Comparison of ENCODE assay signal across 37 cellular contexts in the genomic region with DNA sequence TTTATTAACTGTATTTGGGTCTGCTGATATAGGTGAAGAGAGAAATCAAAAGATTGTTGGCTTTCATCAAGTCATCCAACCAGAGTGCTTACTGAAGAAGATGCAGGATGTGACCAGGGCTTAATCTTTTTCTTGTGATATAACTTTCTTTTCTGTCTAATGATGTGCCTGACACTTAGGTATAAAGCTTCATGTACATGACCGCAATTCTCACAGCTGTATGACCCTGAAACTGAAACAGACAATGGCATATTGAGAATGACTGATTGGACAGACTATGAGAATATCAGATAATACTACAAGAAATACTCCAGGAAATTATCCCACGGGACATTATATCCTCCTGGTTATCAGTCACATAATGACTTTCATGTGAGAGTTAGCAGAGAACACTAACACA.
"Had no signal": no experiment of that assay in that cellular context is flagged by ENCODE, and none has a peak within 500 bp of the region (broad histone marks: within the 10 kb centered on the region; RNA-seq: fewer than 3 reads in every experiment).

No MANE protein-coding gene starts in this region.

- H3K27me3 ChIP-seq: ascending aorta, body of pancreas, brain microvascular endothelial cell, breast epithelium had no signal

- H3K9me3 ChIP-seq: body of pancreas, breast epithelium had no signal

- DNase-seq: activated B cell treated with CpG ODN at 0.5 μM for 24 hours; activated CD4-positive, alpha-beta memory T cell treated with anti-CD3 and anti-CD28 coated beads for 36 hours; activated CD4-positive, alpha-beta T cell treated with anti-CD3 and anti-CD28 coated beads for 4 hours; activated CD4-positive, alpha-beta T cell treated with anti-CD3 and anti-CD28 coated beads, Interleukin-2, amount 10 ng/mL, durations not matched to agents 24 days and 14 days; activated CD4-positive, alpha-beta T cell treated with anti-CD3 and anti-CD28 coated beads, Interleukin-2, amount 50 U/mL, for 1 hour; activated CD4-positive, alpha-beta T cell treated with anti-CD3 and anti-CD28 coated beads, Interleukin-2, amount 50 U/mL, for 4 hours; activated CD4-positive, CD25-positive, alpha-beta regulatory T cell treated with anti-CD3 and anti-CD28 coated beads, Interleukin-2, amount 50 U/mL, for 72 hours; activated CD8-positive, alpha-beta memory T cell treated with anti-CD3 and anti-CD28 coated beads, Interleukin-2, amount 50 U/mL, for 4 hours; activated CD8-positive, alpha-beta T cell treated with anti-CD3 and anti-CD28 coated beads for 36 hours; activated effector memory CD4-positive, alpha-beta T cell treated with anti-CD3 and anti-CD28 coated beads, Interleukin-2, amount 50 U/mL, for 16 hours; activated gamma-delta T cell treated with Interleukin-2 at 50 U/mL for 16 hours; activated naive CD4-positive, alpha-beta T cell; activated naive CD4-positive, alpha-beta T cell treated with anti-CD3 and anti-CD28 coated beads, Interleukin-2, amount 10 ng/mL, durations not matched to agents 7 days and 5 days; activated naive CD8-positive, alpha-beta T cell treated with anti-CD3 and anti-CD28 coated beads, Interleukin-2, amount 10 ng/mL, durations not matched to agents 7 days and 5 days; activated naive CD8-positive, alpha-beta T cell treated with anti-CD3 and anti-CD28 coated beads, Interleukin-2, amount 50 U/mL, for 24 hours; activated T-cell treated with anti-CD3 and anti-CD28 coated beads for 4 hours; activated T-cell treated with anti-CD3 and anti-CD28 coated beads, Interleukin-2, amount 50 U/mL, for 1 hour; activated T-cell treated with anti-CD3 and anti-CD28 coated beads, Interleukin-2, amount 50 U/mL, for 4 hours; activated T-cell treated with anti-CD3 and anti-CD28 coated beads, Interleukin-2, amount 50 U/mL, for 72 hours; amygdala; anterior cingulate cortex; body of pancreas; brain microvascular endothelial cell; central memory CD4-positive, alpha-beta T cell; T-helper 2 cell; T-helper 9 cell had no signal

- H3K9me3 Mint-ChIP-seq: activated B cell treated with CpG ODN at 0.5 μM for 24 hours; activated CD4-positive, alpha-beta memory T cell treated with anti-CD3 and anti-CD28 coated beads for 36 hours; activated CD4-positive, alpha-beta T cell treated with anti-CD3 and anti-CD28 coated beads, Interleukin-2, amount 10 ng/mL, durations not matched to agents 24 days and 14 days; activated CD8-positive, alpha-beta T cell treated with anti-CD3 and anti-CD28 coated beads for 36 hours; activated naive CD4-positive, alpha-beta T cell treated with anti-CD3 and anti-CD28 coated beads, Interleukin-2, amount 10 ng/mL, durations not matched to agents 7 days and 5 days; activated naive CD4-positive, alpha-beta T cell treated with anti-CD3 and anti-CD28 coated beads, Interleukin-2, amount 50 U/mL, for 24 hours; activated naive CD8-positive, alpha-beta T cell treated with anti-CD3 and anti-CD28 coated beads, Interleukin-2, amount 10 ng/mL, durations not matched to agents 7 days and 5 days; activated naive CD8-positive, alpha-beta T cell treated with anti-CD3 and anti-CD28 coated beads, Interleukin-2, amount 50 U/mL, for 24 hours; activated T-cell treated with anti-CD3 and anti-CD28 coated beads, Interleukin-2, amount 50 U/mL, for 4 hours; activated T-cell treated with anti-CD3 and anti-CD28 coated beads, Interleukin-2, amount 50 U/mL, for 72 hours; activated T-helper 1 cell treated with anti-CD3 and anti-CD28 coated beads, Interleukin-12 subunit alpha, Interleukin-12 subunit beta, Interleukin-2, Interleukin-4 antibody, amounts not matched to agents 30 ng/mL and 10 ng/mL and 1 ng/mL, durations not matched to agents 14 hours and 24 hours and 36 hours; activated T-helper 17 cell treated with anti-CD3 and anti-CD28 coated beads, Interleukin-2, amount 50 U/mL, for 72 hours; T-helper 1 cell treated with Interleukin-12 subunit alpha and Interleukin-12 subunit beta and Interleukin-4 antibody, amounts not matched to agents 30 μg/mL and 1 μg/mL, for 36 hours; T-helper 2 cell treated with Interferon-gamma antibody and Interleukin-4, amounts not matched to agents 5 μg/mL and 100 μg/mL, for 36 hours had no signal

- H3K4me3 Mint-ChIP-seq: activated B cell treated with CpG ODN at 0.5 μM for 24 hours; activated CD4-positive, alpha-beta memory T cell treated with anti-CD3 and anti-CD28 coated beads for 36 hours; activated CD4-positive, alpha-beta T cell treated with anti-CD3 and anti-CD28 coated beads, Interleukin-2, amount 10 ng/mL, durations not matched to agents 24 days and 14 days; activated CD8-positive, alpha-beta T cell treated with anti-CD3 and anti-CD28 coated beads for 36 hours; activated naive CD4-positive, alpha-beta T cell treated with anti-CD3 and anti-CD28 coated beads, Interleukin-2, amount 10 ng/mL, durations not matched to agents 7 days and 5 days; activated naive CD4-positive, alpha-beta T cell treated with anti-CD3 and anti-CD28 coated beads, Interleukin-2, amount 50 U/mL, for 24 hours; activated naive CD8-positive, alpha-beta T cell; activated naive CD8-positive, alpha-beta T cell treated with anti-CD3 and anti-CD28 coated beads, Interleukin-2, amount 10 ng/mL, durations not matched to agents 7 days and 5 days; activated naive CD8-positive, alpha-beta T cell treated with anti-CD3 and anti-CD28 coated beads, Interleukin-2, amount 50 U/mL, for 24 hours; activated T-cell treated with anti-CD3 and anti-CD28 coated beads, Interleukin-2, amount 50 U/mL, for 4 hours; activated T-cell treated with anti-CD3 and anti-CD28 coated beads, Interleukin-2, amount 50 U/mL, for 72 hours; activated T-helper 1 cell treated with anti-CD3 and anti-CD28 coated beads, Interleukin-12 subunit alpha, Interleukin-12 subunit beta, Interleukin-2, Interleukin-4 antibody, amounts not matched to agents 30 ng/mL and 10 ng/mL and 1 ng/mL, durations not matched to agents 14 hours and 24 hours and 36 hours; activated T-helper 17 cell treated with anti-CD3 and anti-CD28 coated beads, Interleukin-2, amount 50 U/mL, for 72 hours; T-helper 1 cell treated with Interleukin-12 subunit alpha and Interleukin-12 subunit beta and Interleukin-4 antibody, amounts not matched to agents 30 μg/mL and 1 μg/mL, for 36 hours; T-helper 2 cell treated with Interferon-gamma antibody and Interleukin-4, amounts not matched to agents 5 μg/mL and 100 μg/mL, for 36 hours had no signal

- H3K4me1 Mint-ChIP-seq: activated B cell treated with CpG ODN at 0.5 μM for 24 hours; activated CD4-positive, alpha-beta T cell treated with anti-CD3 and anti-CD28 coated beads, Interleukin-2, amount 10 ng/mL, durations not matched to agents 24 days and 14 days; activated naive CD4-positive, alpha-beta T cell treated with anti-CD3 and anti-CD28 coated beads, Interleukin-2, amount 10 ng/mL, durations not matched to agents 7 days and 5 days; activated naive CD4-positive, alpha-beta T cell treated with anti-CD3 and anti-CD28 coated beads, Interleukin-2, amount 50 U/mL, for 24 hours; activated naive CD8-positive, alpha-beta T cell treated with anti-CD3 and anti-CD28 coated beads, Interleukin-2, amount 10 ng/mL, durations not matched to agents 7 days and 5 days; activated naive CD8-positive, alpha-beta T cell treated with anti-CD3 and anti-CD28 coated beads, Interleukin-2, amount 50 U/mL, for 24 hours; activated T-helper 17 cell treated with anti-CD3 and anti-CD28 coated beads, Interleukin-2, amount 50 U/mL, for 72 hours had no signal

- H3K27me3 Mint-ChIP-seq: activated B cell treated with CpG ODN at 0.5 μM for 24 hours; activated CD4-positive, alpha-beta memory T cell treated with anti-CD3 and anti-CD28 coated beads for 36 hours; activated CD4-positive, alpha-beta T cell treated with anti-CD3 and anti-CD28 coated beads, Interleukin-2, amount 10 ng/mL, durations not matched to agents 24 days and 14 days; activated CD8-positive, alpha-beta T cell treated with anti-CD3 and anti-CD28 coated beads for 36 hours; activated naive CD4-positive, alpha-beta T cell treated with anti-CD3 and anti-CD28 coated beads, Interleukin-2, amount 10 ng/mL, durations not matched to agents 7 days and 5 days; activated naive CD4-positive, alpha-beta T cell treated with anti-CD3 and anti-CD28 coated beads, Interleukin-2, amount 50 U/mL, for 24 hours; activated naive CD8-positive, alpha-beta T cell; activated naive CD8-positive, alpha-beta T cell treated with anti-CD3 and anti-CD28 coated beads, Interleukin-2, amount 10 ng/mL, durations not matched to agents 7 days and 5 days; activated T-helper 17 cell treated with anti-CD3 and anti-CD28 coated beads, Interleukin-2, amount 50 U/mL, for 72 hours had no signal

- ATAC-seq: activated CD8-positive, alpha-beta T cell treated with anti-CD3 and anti-CD28 coated beads for 36 hours; activated naive CD8-positive, alpha-beta T cell treated with anti-CD3 and anti-CD28 coated beads, Interleukin-2, amount 50 U/mL, for 24 hours; activated T-cell treated with anti-CD3 and anti-CD28 coated beads, Interleukin-2, amount 50 U/mL, for 4 hours; activated T-cell treated with anti-CD3 and anti-CD28 coated beads, Interleukin-2, amount 50 U/mL, for 72 hours; activated T-helper 17 cell treated with anti-CD3 and anti-CD28 coated beads, Interleukin-2, amount 50 U/mL, for 72 hours; body of pancreas had no signal

- H3K36me3 ChIP-seq: ascending aorta, brain microvascular endothelial cell, breast epithelium had no signal

- H3K36me3 Mint-ChIP-seq: activated CD4-positive, alpha-beta memory T cell treated with anti-CD3 and anti-CD28 coated beads for 36 hours; activated naive CD4-positive, alpha-beta T cell treated with anti-CD3 and anti-CD28 coated beads, Interleukin-2, amount 10 ng/mL, durations not matched to agents 7 days and 5 days; activated naive CD4-positive, alpha-beta T cell treated with anti-CD3 and anti-CD28 coated beads, Interleukin-2, amount 50 U/mL, for 24 hours; activated naive CD8-positive, alpha-beta T cell; activated naive CD8-positive, alpha-beta T cell treated with anti-CD3 and anti-CD28 coated beads, Interleukin-2, amount 10 ng/mL, durations not matched to agents 7 days and 5 days had no signal

- FAIRE-seq: colon, TTC549 had no signal

- H3K27ac ChIP-seq: ascending aorta, body of pancreas, brain microvascular endothelial cell, breast epithelium, VCaP had no signal

- H3K4me1 ChIP-seq: ascending aorta, body of pancreas, breast epithelium had no signal

- H3K4me3 ChIP-seq: ascending aorta, body of pancreas, breast epithelium had no signal

- H3K27ac Mint-ChIP-seq: activated B cell treated with CpG ODN at 0.5 μM for 24 hours; activated CD4-positive, alpha-beta memory T cell treated with anti-CD3 and anti-CD28 coated beads for 36 hours; activated CD4-positive, alpha-beta T cell treated with anti-CD3 and anti-CD28 coated beads, Interleukin-2, amount 10 ng/mL, durations not matched to agents 24 days and 14 days; activated CD8-positive, alpha-beta T cell treated with anti-CD3 and anti-CD28 coated beads for 36 hours; activated naive CD4-positive, alpha-beta T cell treated with anti-CD3 and anti-CD28 coated beads, Interleukin-2, amount 10 ng/mL, durations not matched to agents 7 days and 5 days; activated naive CD4-positive, alpha-beta T cell treated with anti-CD3 and anti-CD28 coated beads, Interleukin-2, amount 50 U/mL, for 24 hours; activated naive CD8-positive, alpha-beta T cell; activated naive CD8-positive, alpha-beta T cell treated with anti-CD3 and anti-CD28 coated beads, Interleukin-2, amount 10 ng/mL, durations not matched to agents 7 days and 5 days; activated naive CD8-positive, alpha-beta T cell treated with anti-CD3 and anti-CD28 coated beads, Interleukin-2, amount 50 U/mL, for 24 hours; activated T-cell treated with anti-CD3 and anti-CD28 coated beads, Interleukin-2, amount 50 U/mL, for 72 hours; activated T-helper 1 cell treated with anti-CD3 and anti-CD28 coated beads, Interleukin-12 subunit alpha, Interleukin-12 subunit beta, Interleukin-2, Interleukin-4 antibody, amounts not matched to agents 30 ng/mL and 10 ng/mL and 1 ng/mL, durations not matched to agents 14 hours and 24 hours and 36 hours; activated T-helper 17 cell treated with anti-CD3 and anti-CD28 coated beads, Interleukin-2, amount 50 U/mL, for 72 hours; T-helper 1 cell treated with Interleukin-12 subunit alpha and Interleukin-12 subunit beta and Interleukin-4 antibody, amounts not matched to agents 30 μg/mL and 1 μg/mL, for 36 hours; T-helper 2 cell treated with Interferon-gamma antibody and Interleukin-4, amounts not matched to agents 5 μg/mL and 100 μg/mL, for 36 hours had no signal
